8 cellular contexts compared by ENCODE assay signal in the genomic region with DNA sequence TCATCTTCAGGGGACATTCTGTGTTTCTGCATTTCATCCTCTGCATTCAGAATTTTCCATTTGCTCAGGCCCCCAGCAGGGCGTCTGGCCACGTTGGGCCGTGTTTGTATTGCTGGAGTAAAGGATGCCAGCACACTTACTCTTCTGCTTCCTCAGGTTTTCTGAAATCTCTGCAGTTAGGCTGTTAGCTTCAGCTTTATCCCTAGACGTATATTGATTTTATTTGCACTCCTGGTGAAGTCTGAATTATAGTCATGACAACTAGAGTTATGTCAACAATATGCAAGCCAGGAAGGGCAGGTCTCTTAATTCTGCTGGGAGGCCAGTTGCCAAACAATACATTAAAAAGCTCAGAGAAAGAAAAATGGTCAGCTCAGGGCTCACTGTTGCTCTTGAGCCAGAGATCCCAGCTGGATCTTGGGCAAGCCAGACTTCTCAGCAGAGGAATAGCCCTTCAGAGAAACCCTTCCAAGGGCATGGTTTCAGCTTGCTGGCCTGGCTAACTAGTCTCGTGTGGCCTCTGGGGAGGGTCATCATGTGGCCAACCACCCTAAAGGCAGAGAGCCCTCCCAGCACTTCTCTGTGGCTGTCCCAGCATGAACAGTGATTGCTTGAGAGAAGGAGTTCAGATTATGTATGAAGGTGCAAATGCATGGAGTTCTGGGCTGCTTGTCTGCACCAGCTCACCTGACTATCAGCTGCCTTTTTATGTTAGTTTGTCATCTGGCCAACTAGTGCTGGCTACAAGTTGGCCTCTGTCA.
DNase-seq lines count a peak whose midpoint lies in the region; ATAC-seq and TF ChIP-seq lines count a peak whose summit lies in the region.

No MANE protein-coding gene starts in this region.

- H3K36me3 ChIP-seq in IMR-90 (ENCODE audit: control insufficient read depth, insufficient read depth, low read length): peaks cover 5% of the 10 kb centered on the region; the same call in 1 of the 2 replicates

- H3K9ac ChIP-seq in IMR-90 (ENCODE audit: low read depth, low read length): no peak overlapping the region

- no peak for TF ChIP-seq RAD21 in IMR-90 (IDR thresholded peaks at IDR 0.05; ENCODE audit: low read length)

- H3K4me1 ChIP-seq in IMR-90 (ENCODE audit: control insufficient read depth, insufficient read depth, low read length): peaks cover 4% of the 10 kb centered on the region; the same call in 1 of the 2 replicates

- H3K4me2 ChIP-seq in IMR-90 (ENCODE audit: low read depth, low read length): no peak overlapping the region; the same call in 1 of the 2 replicates

- H2BK15ac ChIP-seq in IMR-90 (ENCODE audit: low read depth, low read length): no peak overlapping the region

- no CpG with 5 or more reads among the region's 5 CpGs for WGBS in IMR-90 (ENCODE audit: extremely low coverage in 2 of 2, insufficient read length in 1 of 2), 2 experiments

- no peak overlapping the region for H3K4ac ChIP-seq in IMR-90 (ENCODE audit: low read depth, low read length)

- H2BK5ac ChIP-seq in IMR-90 (ENCODE audit: low read depth, low read length, poor library complexity, severe bottlenecking): no peak overlapping the region

- dilution Hi-C loops in IMR-90 (cut with HindIII; ENCODE audit: low sequenced_read_pairs, unreplicated experiment): no loop called here

- BruUV-seq in IMR-90 (replicated peaks; lab: Mats Ljungman, UMichigan): no TSS peak

- H3K18ac ChIP-seq in IMR-90 (ENCODE audit: low read depth, low read length): no peak overlapping the region

- H3K9me1 ChIP-seq in IMR-90 (ENCODE audit: insufficient read depth, low read length): 0 out of 2 replicates have a peak, but pooled peaks cover 6% of the 10 kb centered on the region

- intact Hi-C loops in IMR-90 (cut with micrococcal nuclease): loop anchor here (5.0 kb wide), 1 partner anchor 433 kb away; no protein-coding TSS in a partner anchor

- H3K4me3 ChIP-seq in IMR-90 (ENCODE audit: insufficient read depth, low read depth, low read length): no peak overlapping the region

- TF ChIP-seq POLR2A in IMR-90 (IDR thresholded peaks at IDR 0.05; ENCODE audit: low read depth, low read length): no peak

- in situ Hi-C loops in IMR-90 (cut with MboI; ENCODE audit: low sequenced_read_pairs): no loop called here

- no peak overlapping the region for H2AK5ac ChIP-seq in IMR-90 (ENCODE audit: low read depth, low read length)

- no peaks in the 10 kb centered on the region for H3K27me3 ChIP-seq in IMR-90 (ENCODE audit: control insufficient read depth, insufficient read depth, low read length)

- no peaks in the 10 kb centered on the region; a peak in 2 of 4 replicates for H3K79me1 ChIP-seq in IMR-90 (ENCODE audit: low read depth in 1 of 2, low read length in 2 of 2)

- H4K5ac ChIP-seq in IMR-90 (ENCODE audit: low read depth, low read length): no peak overlapping the region

- peak; percentile 59 for ATAC-seq in IMR-90 (ENCODE audit: low read depth)

- CTCF ChIA-PET in IMR-90 (lab: Yijun Ruan, JAX): interaction anchor here (0.7 to 0.9 kb wide), 2 partner anchors 20 to 206 kb away, joined by 3 read pairs; no protein-coding TSS in a partner anchor

- peak overlapping the region; percentile 25 for H2AK9ac ChIP-seq in IMR-90 (replicated peaks; ENCODE audit: low read depth, low read length, poor library complexity)

- H2BK20ac ChIP-seq in IMR-90 (ENCODE audit: low read depth, low read length): no peak overlapping the region

- no peak overlapping the region for H3K23ac ChIP-seq in IMR-90 (ENCODE audit: low read depth, low read length)

- H4K20me1 ChIP-seq in IMR-90 (ENCODE audit: insufficient read depth, low read length): peaks cover 17% of the 10 kb centered on the region; the same call in 1 of the 2 replicates

- no peak overlapping the region for H3K56ac ChIP-seq in IMR-90 (ENCODE audit: extremely low read depth, insufficient read depth, low read length)

- H4K8ac ChIP-seq in IMR-90 (ENCODE audit: low read depth in 2 of 2, low read length in 2 of 2): no peak overlapping the region

- H3K9me3 ChIP-seq in IMR-90 (ENCODE audit: control insufficient read depth, insufficient read depth, low read length): no peaks in the 10 kb centered on the region

- no peak overlapping the region for H2BK120ac ChIP-seq in IMR-90 (ENCODE audit: low read depth, low read length)

- POLR2A ChIA-PET in IMR-90 (lab: Charles Lee; ENCODE audit: unreplicated experiment): interaction anchor here (0.6 kb wide), 1 partner anchor 21 kb away, joined by 3 read pairs; no protein-coding TSS in a partner anchor

- H2AFZ ChIP-seq in IMR-90 (replicated peaks; ENCODE audit: low read length, poor library complexity): no peak overlapping the region

- no peak for TF ChIP-seq CTCF in AG09319 (IDR thresholded peaks at IDR 0.05; ENCODE audit: low read depth, low read length)
- no peak for TF ChIP-seq CTCF in IMR-90 (conservative IDR thresholded peaks at IDR 0.05; ENCODE audit: low read depth, low read length)

- H3K14ac ChIP-seq in IMR-90 (replicated peaks; ENCODE audit: low read depth, low read length): no peak overlapping the region

- DNase-seq in AG09319 (ENCODE audit: extremely low read depth, low read depth) (peak; percentile 27), IMR-90 (peak; percentile 54), astrocyte of the hippocampus (ENCODE audit: low read depth, low spot score) (peak; percentile 69), left kidney (ENCODE audit: low read depth, low spot score) (peak; percentile 53), SHP77 (lab: John Stamatoyannopoulos, UW) (no peak), NCI-H526 treated with DMSO at 0.1 percent for 48 hours (lab: John Stamatoyannopoulos, UW) (no peak), NCI-H187 treated with DMSO at 0.1 percent for 48 hours (lab: John Stamatoyannopoulos, UW) (no peak)
- DNase-seq in NK-92 treated with Interleukin-12 subunit alpha and Interleukin-12 subunit beta, amount 100 ng/mL, for 24 hours (lab: John Stamatoyannopoulos, UW): no peak

- no peak overlapping the region for H3K27ac ChIP-seq in IMR-90 (ENCODE audit: insufficient read depth, low read length)

- no peak overlapping the region for H4K91ac ChIP-seq in IMR-90 (ENCODE audit: insufficient read depth, low read depth, low read length)

TF ChIP-seq in IMR-90, 13 proteins besides CTCF, POLR2A, EP300 and RAD21:
- TF ChIP-seq MXI1 (IDR thresholded peaks at IDR 0.05; ENCODE audit: borderline replicate concordance, low read depth, low read length) (no peak), BHLHE40 (IDR thresholded peaks at IDR 0.05; ENCODE audit: low read depth, low read length) (0 out of 2 replicates have a peak, but pooled peaks have one; percentile 8), CEBPB (IDR thresholded peaks at IDR 0.05; ENCODE audit: low read depth, low read length) (no peak)

Comparison
In these comparisons a context has a peak if more than half of its experiments do, and no peak if none do; other contexts are left out.
1. DNase-seq: peak in AG09319 (single experiment), IMR-90 (single experiment), astrocyte of the hippocampus (single experiment) and left kidney (single experiment); none in SHP77 (0 of 2), NCI-H526 treated with DMSO at 0.1 percent for 48 hours (single experiment), NK-92 treated with Interleukin-12 subunit alpha and Interleukin-12 subunit beta, amount 100 ng/mL, for 24 hours (single experiment) and NCI-H187 treated with DMSO at 0.1 percent for 48 hours (single experiment).